13 cellular contexts compared by ENCODE assay signal in genomic region chr10:11434323-11434722, GRCh38.
DNase-seq lines count a peak whose midpoint lies in the region; ATAC-seq, FAIRE-seq and TF ChIP-seq lines count a peak whose summit lies in the region.
"Had no signal": no experiment of that assay in that cellular context is flagged by ENCODE, and none has a peak within 500 bp of the region (broad histone marks: within the 10 kb centered on the region; RNA-seq: fewer than 3 reads in every experiment).

No MANE protein-coding gene starts in this region.

- TF ChIP-seq CTCF in GM10266 (IDR thresholded peaks at IDR 0.05; ENCODE audit: control insufficient read depth, insufficient read depth, low read depth, missing control alignments) (peak; percentile 58), HCT116 (IDR thresholded peaks at IDR 0.05 in 2 of 3, conservative IDR thresholded peaks at IDR 0.05 in 1 of 3; ENCODE audit: borderline replicate concordance in 1 of 3, insufficient read depth in 1 of 3, low read depth in 2 of 3, low read length in 2 of 3) (peak; percentile 33 to 60 (median 56); a peak in 5 of 6 replicates), SU-DHL-6 (IDR thresholded peaks at IDR 0.05; ENCODE audit: insufficient read depth, low read length, poor library complexity, severe bottlenecking) (peak; percentile 41), HepG2 (CRISPR knock-in tag; IDR thresholded peaks at IDR 0.05) (peak; percentile 64)

- H3K36me3 ChIP-seq in HCT116 (ENCODE audit: control insufficient read depth in 1 of 2, insufficient read depth in 2 of 2, low read length in 2 of 2) (no peaks in the 10 kb centered on the region), SU-DHL-6 (ENCODE audit: low read length) (no peaks in the 10 kb centered on the region), HepG2 (replicated peaks in 1 of 2; ENCODE audit: control insufficient read depth in 1 of 2, insufficient read depth in 2 of 2, low read length in 2 of 2) (no peaks in the 10 kb centered on the region)
- H3K36me3 ChIP-seq: tibial artery had no signal

- H3K79me2 ChIP-seq in HCT116 (ENCODE audit: insufficient read depth, low read length) (no peaks in the 10 kb centered on the region), SU-DHL-6 (ENCODE audit: insufficient read depth, low read length) (no peaks in the 10 kb centered on the region), HepG2 (ENCODE audit: insufficient read depth, low read length) (no peaks in the 10 kb centered on the region)

- no peaks in the 10 kb centered on the region for H4K20me1 ChIP-seq in HCT116 (ENCODE audit: insufficient read depth)
- H4K20me1 ChIP-seq in SU-DHL-6 (ENCODE audit: low read depth, low read length): no peaks in the 10 kb centered on the region
- H4K20me1 ChIP-seq in HepG2 (ENCODE audit: insufficient read depth, low read length): no peaks in the 10 kb centered on the region

- H3K9me3 ChIP-seq in HCT116 (ENCODE audit: control insufficient read depth in 1 of 2, insufficient read depth in 1 of 2, low read depth in 1 of 2, low read length in 2 of 2) (no peaks in the 10 kb centered on the region), SU-DHL-6 (ENCODE audit: insufficient read depth, low read length) (no peaks in the 10 kb centered on the region), HepG2 (ENCODE audit: low read length) (peaks cover 7% of the 10 kb centered on the region)

- DNase-seq in GM10266 (ENCODE audit: extremely low spot score) (peak; percentile 70), HCT116 (ENCODE audit: low read depth, low spot score) (no peak), HepG2 (ENCODE audit: low spot score) (peak; percentile 16), NCI-H524 (lab: John Stamatoyannopoulos, UW) (no peak), kidney glomerular epithelial cell (lab: John Stamatoyannopoulos, UW) (no peak)
- no peak for DNase-seq in activated CD4-positive, CD25-positive, alpha-beta regulatory T cell treated with anti-CD3 and anti-CD28 coated beads, Interleukin-2, amount 50 U/mL, for 72 hours
- DNase-seq: activated T-cell treated with anti-CD3 and anti-CD28 coated beads, Interleukin-2, amount 50 U/mL, for 24 hours; NCI-H2081; stimulated activated CD4-positive, alpha-beta T cell treated with anti-CD3 and anti-CD28 coated beads, Interleukin-2, amount 100 ng/mL, for 48 hours; tibial artery had no signal

- FAIRE-seq in HepG2 (lab: Jason Lieb, UNC): no peak
- FAIRE-seq: colon had no signal

- H3K9ac ChIP-seq in HCT116 (ENCODE audit: low read length) (no peak overlapping the region), SU-DHL-6 (ENCODE audit: low read length) (no peak overlapping the region), HepG2 (ENCODE audit: insufficient read depth, low read depth, low read length) (no peak overlapping the region)

- TF ChIP-seq EP300 in HepG2 (IDR thresholded peaks at IDR 0.05; ENCODE audit: low read depth in 2 of 2, low read length in 2 of 2) (no peak), HepG2 (CRISPR knock-in tag; IDR thresholded peaks at IDR 0.05; ENCODE audit: borderline replicate concordance) (no peak)

- POLR2A ChIA-PET in HCT116 (lab: Charles Lee): no interaction called here
- POLR2A ChIA-PET in HepG2 (lab: Yijun Ruan, JAX): no interaction called here

- no peaks in the 10 kb centered on the region for H3K9me2 ChIP-seq in HCT116 (ENCODE audit: insufficient read depth)
- no peaks in the 10 kb centered on the region for H3K9me2 ChIP-seq in SU-DHL-6 (replicated peaks; ENCODE audit: insufficient read depth, low read length)

- peak; percentile 81 for ATAC-seq in HCT116
- peak; percentile 77 for ATAC-seq in HepG2
- no peak for ATAC-seq in HG03097 (IDR thresholded peaks at IDR 0.05; ENCODE audit: low FRiP score, unreplicated experiment)

- BruUV-seq in HCT116 (replicated peaks; lab: Mats Ljungman, UMichigan): no TSS peak
- no TSS peak for BruUV-seq in HepG2 (replicated peaks; lab: Mats Ljungman, UMichigan)

- no peaks in the 10 kb centered on the region for H3F3A ChIP-seq in SU-DHL-6 (ENCODE audit: insufficient read depth)

- H3K4me2 ChIP-seq in HCT116 (ENCODE audit: low read length): no peak overlapping the region
- H3K4me2 ChIP-seq in SU-DHL-6 (ENCODE audit: low read depth, low read length, poor library complexity, severe bottlenecking): no peak overlapping the region
- H3K4me2 ChIP-seq in HepG2 (ENCODE audit: low read depth, low read length): no peak overlapping the region

- RAD21 ChIA-PET in HCT116 (lab: Charles Lee; ENCODE audit: low non-redundant PET in 1 of 2, low total read pairs in 2 of 2, uncharacterized antibody in 2 of 2, unreplicated experiment in 2 of 2): no interaction called here

- 5% methylated on average over 2 of the region's 2 CpGs for WGBS in HepG2 (ENCODE audit: low lambda C conversion rate)

- in situ Hi-C loops in HepG2 (cut with HindIII; ENCODE audit: extremely low pct_ligation_motif_present, low pct_unique_long_range_greater_than_20kb): loop anchor here (10.0 kb wide), 1 partner anchor 320 kb away; no protein-coding TSS in a partner anchor

- TF ChIP-seq RAD21 in HCT116 (IDR thresholded peaks at IDR 0.05; ENCODE audit: low read depth) (peak; percentile 61), HepG2 (CRISPR knock-in tag; IDR thresholded peaks at IDR 0.05) (peak; percentile 12; the same call in 1 of the 2 replicates)

- H3K4me1 ChIP-seq in HCT116 (ENCODE audit: control insufficient read depth in 1 of 2, insufficient read depth in 2 of 2, low read length in 2 of 2) (no peaks in the 10 kb centered on the region), HepG2 (ENCODE audit: insufficient read depth, low read length) (no peaks in the 10 kb centered on the region)
- H3K4me1 ChIP-seq: tibial artery had no signal

- intact Hi-C loops in HCT116 (cut with micrococcal nuclease): no loop called here
- intact Hi-C loops in HepG2 (cut with micrococcal nuclease; ENCODE audit: unreplicated experiment): loop anchor here (1.0 kb wide), 2 partner anchors 38 to 323 kb away; no protein-coding TSS in a partner anchor

- H3K4me3 ChIP-seq in HCT116 (replicated peaks in 1 of 2; ENCODE audit: low read depth in 1 of 2, low read length in 2 of 2) (no peak overlapping the region), SU-DHL-6 (ENCODE audit: insufficient read depth, low read length, poor library complexity, severe bottlenecking) (no peak overlapping the region), HepG2 (replicated peaks in 1 of 3; ENCODE audit: insufficient read depth in 1 of 3, low read depth in 2 of 3, low read length in 3 of 3) (no peak overlapping the region)
- H3K4me3 ChIP-seq: tibial artery had no signal

- TF ChIP-seq POLR2A in HCT116 (IDR thresholded peaks at IDR 0.05; ENCODE audit: borderline replicate concordance, extremely low read depth, insufficient read depth, insufficient read length): no peak
- TF ChIP-seq POLR2A in HepG2 (IDR thresholded peaks at IDR 0.05; ENCODE audit: insufficient read depth in 1 of 2, low read depth in 2 of 2, low read length in 2 of 2): no peak

- H3K27ac ChIP-seq in HCT116 (ENCODE audit: low read depth, low read length) (no peak overlapping the region), SU-DHL-6 (ENCODE audit: low read depth, low read length) (no peak overlapping the region), HepG2 (ENCODE audit: extremely low read length, insufficient read depth, low read length) (no peak overlapping the region)
- H3K27ac ChIP-seq: tibial artery had no signal

- H3K27me3 ChIP-seq in HCT116 (ENCODE audit: insufficient read depth, low read length): no peaks in the 10 kb centered on the region; the same call in 1 of the 2 replicates
- H3K27me3 ChIP-seq in SU-DHL-6 (ENCODE audit: low read length): no peaks in the 10 kb centered on the region
- H3K27me3 ChIP-seq in HepG2 (ENCODE audit: control insufficient read depth in 1 of 2, insufficient read depth in 2 of 2, low read length in 2 of 2): peaks cover 4 to 40% of the 10 kb centered on the region in 2 experiments; a peak in 3 of 5 replicates

- CTCF ChIA-PET in HCT116 (lab: Charles Lee) (no interaction called here), HepG2 (lab: Yijun Ruan, JAX; ENCODE audit: low intra/inter-chr PET ratio, low total read pairs) (interaction anchor here (1.1 kb wide), 1 partner anchor 38 kb away, joined by 4 read pairs; no protein-coding TSS in a partner anchor)

- H2AFZ ChIP-seq in HCT116 (ENCODE audit: low read depth, low read length, poor library complexity, severe bottlenecking) (peak overlapping the region; percentile 39), SU-DHL-6 (ENCODE audit: low read depth, low read length, severe bottlenecking) (no peak overlapping the region), HepG2 (ENCODE audit: low read length) (no peak overlapping the region)

TF ChIP-seq in HCT116, 20 proteins besides CTCF, POLR2A, EP300 and RAD21:
- TF ChIP-seq CEBPB (IDR thresholded peaks at IDR 0.05; ENCODE audit: low read depth): no peak
- TF ChIP-seq SRF (IDR thresholded peaks at IDR 0.05; ENCODE audit: low read depth): no peak
- TF ChIP-seq CBX3 (IDR thresholded peaks at IDR 0.05; ENCODE audit: low read depth): no peak
- no peak for TF ChIP-seq EZH2phosphoT487 (IDR thresholded peaks at IDR 0.05; ENCODE audit: borderline replicate concordance)
- TF ChIP-seq, protein P1, sequence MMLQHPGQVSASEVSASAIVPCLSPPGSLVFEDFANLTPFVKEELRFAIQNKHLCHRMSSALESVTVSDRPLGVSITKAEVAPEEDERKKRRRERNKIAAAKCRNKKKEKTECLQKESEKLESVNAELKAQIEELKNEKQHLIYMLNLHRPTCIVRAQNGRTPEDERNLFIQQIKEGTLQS (IDR thresholded peaks at IDR 0.05): no peak
- no peak for TF ChIP-seq TCF7L2 (IDR thresholded peaks at IDR 0.05; ENCODE audit: borderline replicate concordance, extremely low read depth, insufficient read depth, insufficient read length)
- no peak for TF ChIP-seq SP1 (IDR thresholded peaks at IDR 0.05; ENCODE audit: low read depth)

TF ChIP-seq in HepG2, 621 proteins besides CTCF, POLR2A, EP300 and RAD21:
- no peak for TF ChIP-seq IRX3 (CRISPR knock-in tag; IDR thresholded peaks at IDR 0.05; ENCODE audit: borderline replicate concordance, low read depth)
- peak; percentile 67 for TF ChIP-seq STAG1 (CRISPR knock-in tag; IDR thresholded peaks at IDR 0.05)

Comparison
In these comparisons a context has a peak if more than half of its experiments do, and no peak if none do; other contexts are left out.
1. DNase-seq: peak in GM10266 (single experiment) and HepG2 (single experiment); none in HCT116 (single experiment), NCI-H524 (0 of 2), activated CD4-positive, CD25-positive, alpha-beta regulatory T cell treated with anti-CD3 and anti-CD28 coated beads, Interleukin-2, amount 50 U/mL, for 72 hours (single experiment) and kidney glomerular epithelial cell (single experiment).
2. Peak in every context shown above with its lines, with median percentiles within 50 percentile points of each other: CTCF ChIP-seq.